ENCODE assay signal across 8 cellular contexts in the genomic region with DNA sequence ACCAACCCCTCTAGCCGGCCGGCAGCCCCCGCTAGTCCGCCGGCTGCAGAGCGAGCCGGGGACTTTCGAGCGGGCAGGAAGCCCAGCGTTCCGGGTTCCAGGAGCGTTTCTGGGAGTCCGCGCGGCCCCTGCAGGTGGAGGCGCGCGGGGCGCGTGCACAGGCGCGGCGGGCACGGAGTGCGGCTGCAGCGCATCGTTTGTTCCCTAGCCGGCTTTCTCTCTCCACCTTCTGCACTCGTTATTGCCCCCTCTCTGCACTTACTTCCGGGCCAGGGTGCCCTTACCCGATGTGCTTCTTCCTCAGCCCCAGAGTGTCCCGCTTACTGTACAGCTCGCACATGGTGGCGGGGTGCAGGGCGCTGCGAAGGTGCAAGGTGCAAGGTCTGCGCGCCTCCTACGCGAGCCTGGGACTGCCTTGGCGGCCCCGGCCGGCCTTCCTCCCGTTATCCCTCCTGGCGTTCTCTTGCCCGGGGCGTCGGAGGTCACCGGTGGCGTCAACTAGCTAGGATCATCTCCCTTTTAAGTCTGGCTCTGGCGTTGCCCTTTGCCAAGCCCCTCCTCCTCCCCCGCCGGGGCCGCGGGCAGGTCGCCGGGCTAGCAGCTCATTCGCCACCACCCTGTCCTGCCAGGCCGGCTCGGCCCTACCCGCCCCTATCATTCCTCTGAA. TPM values are rescaled to one million over a fixed set of nuclear protein-coding genes. Genes with fewer than 3 reads are reported as not detected.
A peak's percentile ranks its signal among the peaks of the same experiment; 100 is the strongest.
DNase-seq lines count a peak whose midpoint lies in the region; ATAC-seq, FAIRE-seq and TF ChIP-seq lines count a peak whose summit lies in the region.

A gene (minus strand): TSS at position 495 of the 667 bp plus-strand sequence. CDS start 155 bp downstream, at position 340.

- peak within 1 kb of the TSS; percentile 47 for H3K9ac ChIP-seq in DND-41 (ENCODE audit: low read depth, low read length)

- H3K36me3 Mint-ChIP-seq in activated naive CD8-positive, alpha-beta T cell: no peaks in the 10 kb centered on the region

- H3K9me3 Mint-ChIP-seq in activated naive CD8-positive, alpha-beta T cell (ENCODE audit: low read depth): no peaks in the 10 kb centered on the region

- H3K4me3 ChIP-seq in DND-41 (ENCODE audit: low read depth in 1 of 2, low read length in 2 of 2): peak within 1 kb of the TSS; percentile 19 to 57; a peak in 3 of 4 replicates
- peak within 1 kb of the TSS; percentile 54 for H3K4me3 ChIP-seq in LNCaP clone FGC (ENCODE audit: low read depth, low read length)
- H3K4me3 ChIP-seq in heart left ventricle: peak within 1 kb of the TSS; percentile 27 to 68 (median 59)
- H3K4me3 ChIP-seq in pancreas: peak within 1 kb of the TSS; percentile 19 to 61 (median 38)

- peaks cover 35% of the 10 kb centered on the region for H3K27me3 Mint-ChIP-seq in activated naive CD8-positive, alpha-beta T cell

- POLR2A ChIA-PET in RWPE1 (lab: Yijun Ruan, JAX; ENCODE audit: low non-redundant PET): interaction anchor here (0.5 kb wide), 1 partner anchor 104 kb away, joined by 7 read pairs; no protein-coding TSS in a partner anchor

- peak within 1 kb of the TSS; percentile 78 for H2AFZ ChIP-seq in DND-41 (ENCODE audit: low read depth, low read length)

- 0 to 1% (median 0%) methylated on average over 51 to 61 of the region's 61 CpGs for WGBS in heart left ventricle, 4 donors
- WGBS in pancreas, 2 donors: 0% methylated on average over 61 of the region's 61 CpGs

- no peaks in the 10 kb centered on the region for H3K36me3 ChIP-seq in DND-41 (ENCODE audit: insufficient read depth, low read length)
- no peaks in the 10 kb centered on the region for H3K36me3 ChIP-seq in heart left ventricle
- H3K36me3 ChIP-seq in pancreas: no peaks in the 10 kb centered on the region

- intact Hi-C loops in heart left ventricle (cut with DNase I) (loop anchor here in 1 of 10 donors (5.0 kb wide), 1 partner anchor 70 kb away; no protein-coding TSS in a partner anchor), pancreas (cut with DNase I) (no loop called here)

- H3K9me3 ChIP-seq in DND-41 (ENCODE audit: insufficient read depth, low read length, severe bottlenecking): peaks cover 4% of the 10 kb centered on the region
- H3K9me3 ChIP-seq in heart left ventricle: no peaks in the 10 kb centered on the region
- H3K9me3 ChIP-seq in pancreas: no peaks in the 10 kb centered on the region

- peaks cover 7% of the 10 kb centered on the region for H3K27me3 ChIP-seq in DND-41 (ENCODE audit: insufficient read depth, low read length, poor library complexity)
- peaks cover 0 to 41% (median 9%) of the 10 kb centered on the region in 9 donors for H3K27me3 ChIP-seq in heart left ventricle
- H3K27me3 ChIP-seq in pancreas: peaks cover 0 to 15% (median 3%) of the 10 kb centered on the region in 4 donors

- peak within 1 kb of the TSS; percentile 67 for H3K4me2 ChIP-seq in DND-41 (ENCODE audit: insufficient read depth, low read length)

- H3K79me2 ChIP-seq in DND-41 (ENCODE audit: insufficient read depth, low read length): no peaks in the 10 kb centered on the region

- H3K27ac Mint-ChIP-seq in activated naive CD8-positive, alpha-beta T cell: no peak within 1 kb of the TSS

- H3K4me1 ChIP-seq in DND-41 (ENCODE audit: insufficient read depth, low read length) (peaks cover 13% of the 10 kb centered on the region), heart left ventricle (peaks cover 0 to 18% (median 4%) of the 10 kb centered on the region in 12 donors), pancreas (no peaks in the 10 kb centered on the region)

- ATAC-seq in DND-41 (ENCODE audit: insufficient read depth, low read depth) (peak; percentile 82), heart left ventricle (peak; percentile 63 to 90 (median 82)), pancreas (peak; percentile 79 to 91 (median 84))

- H3K4me1 Mint-ChIP-seq in activated naive CD8-positive, alpha-beta T cell (ENCODE audit: low read depth): peaks cover 10% of the 10 kb centered on the region

- DNase-seq in DND-41: peak; percentile 32
- no peak for DNase-seq in LNCaP clone FGC (ENCODE audit: low read depth)
- peak; percentile 11 to 68 (median 49) for DNase-seq in heart left ventricle
- DNase-seq in pancreas: peak; percentile 5 to 71 (median 28)
- DNase-seq in RWPE1 (ENCODE audit: low spot score): no peak
- DNase-seq in NOMO-1 treated with DMSO at 0.1 percent for 48 hours (lab: John Stamatoyannopoulos, UW; ENCODE audit: unreplicated experiment): no peak
- DNase-seq in GDM1 (lab: John Stamatoyannopoulos, UW): no peak

- CTCF ChIA-PET in RWPE1 (lab: Yijun Ruan, JAX): interaction anchor here (0.6 kb wide), 1 partner anchor 193 kb away, joined by 4 read pairs; no protein-coding TSS in a partner anchor

- no peaks in the 10 kb centered on the region for H4K20me1 ChIP-seq in DND-41 (ENCODE audit: insufficient read depth, low read length)

- H3K27ac ChIP-seq in DND-41 (ENCODE audit: low read length) (no peak within 1 kb of the TSS), heart left ventricle (peak within 1 kb of the TSS in 5 of 12 donors; percentile 1 to 48 (median 32)), pancreas (no peak within 1 kb of the TSS), RWPE1 (no peak within 1 kb of the TSS)

- TF ChIP-seq CTCF in DND-41 (IDR thresholded peaks at IDR 0.05; ENCODE audit: borderline replicate concordance, extremely low read depth, low read length, poor library complexity, severe bottlenecking) (peak; percentile 31), LNCaP clone FGC (IDR thresholded peaks at IDR 0.05; ENCODE audit: control insufficient read depth, extremely low read depth, insufficient read depth) (0 out of 2 replicates have a peak, but pooled peaks have one; percentile 4), heart left ventricle (IDR thresholded peaks at IDR 0.05) (peak in 1 of 12 donors; percentile 21), pancreas (IDR thresholded peaks at IDR 0.05) (no peak), RWPE1 (conservative IDR thresholded peaks at IDR 0.05; ENCODE audit: low read depth) (no peak)

- FAIRE-seq in pancreas (lab: Jason Lieb, UNC): no peak

- peak within 1 kb of the TSS; percentile 93 for H3K4me3 Mint-ChIP-seq in activated naive CD8-positive, alpha-beta T cell

- TF ChIP-seq POLR2A in heart left ventricle (IDR thresholded peaks at IDR 0.05): no peak

RNA-seq across cellular contexts. Expression of the gene that starts here (rescaled TPM):
- 10 to 100 TPM in 1 of 9 donors, 1 to 10 TPM in 8; 2.2 to 11.5 (median 8.0) TPM for total RNA-seq in heart left ventricle
- polyA plus RNA-seq in heart left ventricle: 1 to 10 TPM; 4.0 to 5.6 TPM
- total RNA-seq in pancreas: under 1 TPM in 1 of 6 donors, not detected in 5; 0.25 TPM
- not detected for polyA plus RNA-seq in pancreas

Comparison
In these comparisons a context has a peak if more than half of its experiments do, and no peak if none do; other contexts are left out.
1. RNA of the gene that starts here (polyA plus RNA-seq): 4.0 to 5.6 TPM in heart left ventricle; not detected in pancreas; every median in the first group is over 4 times any median in the second.
2. Peak in DNase-seq, ATAC-seq and H3K4me3 ChIP-seq in pancreas; RNA of the gene not detected or under 1 TPM.
3. DNase-seq: peak in DND-41 (single experiment) and heart left ventricle (5 of 5); none in LNCaP clone FGC (single experiment), RWPE1 (single experiment), NOMO-1 treated with DMSO at 0.1 percent for 48 hours (single experiment) and GDM1 (single experiment).
4. CTCF ChIP-seq: peak in DND-41 (single experiment) and LNCaP clone FGC (single experiment); none in pancreas (0 of 4) and RWPE1 (single experiment).
5. Peak in every context shown above with its lines, with median percentiles within 50 percentile points of each other: ATAC-seq and H3K4me3 ChIP-seq.